Comparison of ENCODE assay signal across 1 cellular context in genomic region chr15:83747050-83747717, GRCh38.
TF ChIP-seq lines count a peak whose summit lies in the region.

No MANE protein-coding gene starts in this region.

TF ChIP-seq in GM23338, 12 proteins besides CTCF, POLR2A, EP300 and RAD21 (continued from another document):
- TF ChIP-seq ZNF462 (CRISPR knock-in tag; IDR thresholded peaks at IDR 0.05), result no peak
- no peak for TF ChIP-seq CREB1 (CRISPR knock-in tag; IDR thresholded peaks at IDR 0.05; ENCODE audit: low read depth)
- no peak for TF ChIP-seq STAT1 (IDR thresholded peaks at IDR 0.05; ENCODE audit: unreplicated experiment)
- no peak for TF ChIP-seq JUNB (IDR thresholded peaks at IDR 0.05; ENCODE audit: unreplicated experiment)
- TF ChIP-seq POLR2AphosphoS5 (IDR thresholded peaks at IDR 0.05; ENCODE audit: low read depth), result no peak
- no peak for TF ChIP-seq EZH2phosphoT487 (IDR thresholded peaks at IDR 0.05; ENCODE audit: unreplicated experiment)
- TF ChIP-seq EZH2 (IDR thresholded peaks at IDR 0.05; ENCODE audit: low read depth, unreplicated experiment), result no peak
- TF ChIP-seq ZNF114 (CRISPR knock-in tag; IDR thresholded peaks at IDR 0.05), result no peak
- no peak for TF ChIP-seq ZNF331 (CRISPR knock-in tag; IDR thresholded peaks at IDR 0.05; ENCODE audit: low read depth)
